Comparison of ENCODE assay signal across 9 cellular contexts in genomic region chr5:132256783-132257130, GRCh38. TPM values are rescaled to one million over a fixed set of nuclear protein-coding genes. Genes with fewer than 3 reads are reported as not detected.
DNase-seq lines count a peak whose midpoint lies in the region; ATAC-seq and TF ChIP-seq lines count a peak whose summit lies in the region.
"Had no signal": no experiment of that assay in that cellular context is flagged by ENCODE, and none has a peak within 500 bp of the region (broad histone marks: within the 10 kb centered on the region; RNA-seq: fewer than 3 reads in every experiment).

No MANE protein-coding gene starts in this region.

- H4K8ac ChIP-seq in IMR-90 (ENCODE audit: low read depth in 2 of 2, low read length in 2 of 2), result peak overlapping the region; percentile 78 to 89; a peak in 3 of 4 replicates

- peak overlapping the region; percentile 47 for H3K27ac Mint-ChIP-seq in MCF 10A (ENCODE audit: low read depth, unreplicated experiment)

- POLR2A ChIA-PET in IMR-90 (lab: Charles Lee; ENCODE audit: unreplicated experiment) (no interaction called here), MCF 10A (lab: Yijun Ruan, JAX) (interaction anchor here (2.0 to 5.2 kb wide), 3 partner anchors 37 to 109 kb away, joined by 5 to 56 read pairs (median 21); partner anchors contain the start of gene SLC22A4)

- H3K23ac ChIP-seq in IMR-90 (ENCODE audit: low read depth, low read length), result peak overlapping the region; percentile 23; the same call in 1 of the 2 replicates

- no peak for TF ChIP-seq RAD21 in IMR-90 (IDR thresholded peaks at IDR 0.05; ENCODE audit: low read length)

- peak overlapping the region; percentile 83 for H3K4me3 Mint-ChIP-seq in MCF 10A (ENCODE audit: unreplicated experiment)

- H2BK20ac ChIP-seq in IMR-90 (ENCODE audit: low read depth, low read length), result no peak overlapping the region

- ATAC-seq in IMR-90 (ENCODE audit: low read depth), result no peak
- ATAC-seq: foreskin keratinocyte had no signal

- peak overlapping the region; percentile 90 for H2AK9ac ChIP-seq in IMR-90 (replicated peaks; ENCODE audit: low read depth, low read length, poor library complexity)

- peak overlapping the region; percentile 73 for H3K4ac ChIP-seq in IMR-90 (ENCODE audit: low read depth, low read length)

- H3K27me3 Mint-ChIP-seq in MCF 10A (ENCODE audit: insufficient read depth, unreplicated experiment), result no peaks in the 10 kb centered on the region

- H3K27ac ChIP-seq in IMR-90 (ENCODE audit: insufficient read depth, low read length), result peak overlapping the region; percentile 72
- no peak overlapping the region for H3K27ac ChIP-seq in mesodermal cell (ENCODE audit: low read depth, low read length, severe bottlenecking)
- H3K27ac ChIP-seq in stomach, result peak overlapping the region in 4 of 5 donors; percentile 86 to 97 (median 92)
- H3K27ac ChIP-seq: foreskin keratinocyte had no signal

- H2BK15ac ChIP-seq in IMR-90 (ENCODE audit: low read depth, low read length), result no peak overlapping the region

- H3K79me1 ChIP-seq in IMR-90 (ENCODE audit: low read depth in 1 of 2, low read length in 2 of 2), result peaks cover 12 to 45% of the 10 kb centered on the region in 2 experiments; a peak in 3 of 4 replicates

- peak overlapping the region; percentile 52; the same call in 1 of the 2 replicates for H3K9ac ChIP-seq in IMR-90 (ENCODE audit: low read depth, low read length)

- TF ChIP-seq POLR2A in IMR-90 (IDR thresholded peaks at IDR 0.05; ENCODE audit: low read depth, low read length) (no peak), stomach (IDR thresholded peaks at IDR 0.05) (no peak)

- peaks cover 27% of the 10 kb centered on the region for H4K20me1 ChIP-seq in IMR-90 (ENCODE audit: insufficient read depth, low read length)

- peak overlapping the region; percentile 97 for H2AFZ ChIP-seq in IMR-90 (replicated peaks; ENCODE audit: low read length, poor library complexity)

- peak overlapping the region; percentile 57 for H2BK5ac ChIP-seq in IMR-90 (ENCODE audit: low read depth, low read length, poor library complexity, severe bottlenecking)

- no CpG with 5 or more reads among the region's 6 CpGs for WGBS in IMR-90 (ENCODE audit: extremely low coverage in 2 of 2, insufficient read length in 1 of 2), 2 experiments
- 80 to 84% methylated on average over 3 to 5 of the region's 6 CpGs for WGBS in mesodermal cell (ENCODE audit: insufficient coverage in 2 of 2), 2 experiments
- 89 to 94% (median 92%) methylated on average over 6 of the region's 6 CpGs for WGBS in stomach, 5 donors

- H3K36me3 Mint-ChIP-seq in MCF 10A (ENCODE audit: insufficient read depth, unreplicated experiment), result peaks cover 4% of the 10 kb centered on the region

- H3K27me3 ChIP-seq in IMR-90 (ENCODE audit: control insufficient read depth, insufficient read depth, low read length), result no peaks in the 10 kb centered on the region
- H3K27me3 ChIP-seq in stomach, result peaks cover 0 to 10% (median 4%) of the 10 kb centered on the region in 3 donors
- H3K27me3 ChIP-seq: foreskin keratinocyte had no signal

- H3K4me3 ChIP-seq in IMR-90 (ENCODE audit: insufficient read depth, low read depth, low read length) (no peak overlapping the region), mesodermal cell (ENCODE audit: extremely low read depth, insufficient read depth, low read length, poor library complexity, severe bottlenecking) (peak overlapping the region; percentile 58), stomach (peak overlapping the region; percentile 53 to 75 (median 54))

- BruUV-seq in IMR-90 (replicated peaks; lab: Mats Ljungman, UMichigan) (no TSS peak), MCF 10A (replicated peaks; lab: Mats Ljungman, UMichigan) (no TSS peak)

- H3K18ac ChIP-seq in IMR-90 (ENCODE audit: low read depth, low read length), result no peak overlapping the region; the same call in 1 of the 2 replicates

- TF ChIP-seq CTCF in IMR-90 (conservative IDR thresholded peaks at IDR 0.05; ENCODE audit: low read depth, low read length) (no peak), MCF 10A (IDR thresholded peaks at IDR 0.05; ENCODE audit: unreplicated experiment) (no peak), stomach (IDR thresholded peaks at IDR 0.05) (no peak)

- no peak overlapping the region for H3K56ac ChIP-seq in IMR-90 (ENCODE audit: extremely low read depth, insufficient read depth, low read length)

- H4K5ac ChIP-seq in IMR-90 (ENCODE audit: low read depth, low read length), result peak overlapping the region; percentile 11; the same call in 1 of the 2 replicates

- peak overlapping the region; percentile 64 for H3K4me2 ChIP-seq in IMR-90 (ENCODE audit: low read depth, low read length)

- H3K9me3 Mint-ChIP-seq in MCF 10A (ENCODE audit: unreplicated experiment), result no peaks in the 10 kb centered on the region

- DNase-seq in IMR-90 (no peak), MCF 10A (ENCODE audit: unreplicated experiment) (no peak), stomach (no peak), NCI-H2227 (lab: John Stamatoyannopoulos, UW; ENCODE audit: unreplicated experiment) (no peak), HT-29 (ENCODE audit: low spot score) (no peak), NCI-H82 treated with DMSO at 0.1 percent for 48 hours (lab: John Stamatoyannopoulos, UW; ENCODE audit: unreplicated experiment) (no peak)
- DNase-seq: foreskin keratinocyte, NCI-H526 treated with DMSO at 0.1 percent for 48 hours had no signal

- peak overlapping the region; percentile 52 for H4K91ac ChIP-seq in IMR-90 (ENCODE audit: insufficient read depth, low read depth, low read length)

- peaks cover 61% of the 10 kb centered on the region for H3K4me1 Mint-ChIP-seq in MCF 10A (ENCODE audit: insufficient read depth, unreplicated experiment)

- peaks cover 24% of the 10 kb centered on the region for H3K9me1 ChIP-seq in IMR-90 (ENCODE audit: insufficient read depth, low read length)

- dilution Hi-C loops in IMR-90 (cut with HindIII; ENCODE audit: low sequenced_read_pairs, unreplicated experiment), result no loop called here

- in situ Hi-C loops in IMR-90 (cut with MboI; ENCODE audit: low sequenced_read_pairs), result no loop called here

- CTCF ChIA-PET in IMR-90 (lab: Yijun Ruan, JAX) (interaction anchor here (0.7 kb wide), 1 partner anchor 19 kb away, joined by 3 read pairs; no protein-coding TSS in a partner anchor), MCF 10A (lab: Yijun Ruan, JAX) (interaction anchor here (0.6 to 1.9 kb wide), 6 partner anchors 10 to 37 kb away, joined by 3 to 14 read pairs (median 4); partner anchors contain the start of gene SLC22A4)

- H2AK5ac ChIP-seq in IMR-90 (ENCODE audit: low read depth, low read length), result peak overlapping the region; percentile 76

- H3K4me1 ChIP-seq in IMR-90 (ENCODE audit: control insufficient read depth, insufficient read depth, low read length), result peaks cover 27% of the 10 kb centered on the region
- peaks cover 30% of the 10 kb centered on the region for H3K4me1 ChIP-seq in mesodermal cell (ENCODE audit: control insufficient read depth, insufficient read depth, low read length, poor library complexity, severe bottlenecking)
- H3K4me1 ChIP-seq in stomach, result peaks cover 19 to 63% (median 53%) of the 10 kb centered on the region in 4 donors

- no peak for TF ChIP-seq EP300 in stomach (IDR thresholded peaks at IDR 0.05)

- intact Hi-C loops in IMR-90 (cut with micrococcal nuclease), result loop anchor here (5.0 kb wide), 1 partner anchor 64 kb away; no protein-coding TSS in a partner anchor
- intact Hi-C loops in MCF 10A (cut with micrococcal nuclease), result no loop called here
- intact Hi-C loops in stomach (cut with DNase I; ENCODE audit: low total_unique reads), result no loop called here

- H3K14ac ChIP-seq in IMR-90 (replicated peaks; ENCODE audit: low read depth, low read length), result peak overlapping the region; percentile 57; the same call in 1 of the 2 replicates

- H3K36me3 ChIP-seq in IMR-90 (ENCODE audit: control insufficient read depth, insufficient read depth, low read length) (peaks cover 2% of the 10 kb centered on the region; the same call in 1 of the 2 replicates), mesodermal cell (ENCODE audit: control insufficient read depth, insufficient read depth, low read length) (peaks cover 2% of the 10 kb centered on the region), stomach (no peaks in the 10 kb centered on the region)

- 0 out of 2 replicates have a peak overlapping the region, but pooled peaks have one; percentile 2 for H2BK120ac ChIP-seq in IMR-90 (ENCODE audit: low read depth, low read length)

- H3K9me3 ChIP-seq in IMR-90 (ENCODE audit: control insufficient read depth, insufficient read depth, low read length) (no peaks in the 10 kb centered on the region), mesodermal cell (ENCODE audit: control insufficient read depth, low read length) (no peaks in the 10 kb centered on the region), stomach (no peaks in the 10 kb centered on the region)

TF ChIP-seq in IMR-90, 13 proteins besides CTCF, POLR2A, EP300 and RAD21 (continues in another document):
- no peak for TF ChIP-seq SMC3 (IDR thresholded peaks at IDR 0.05; ENCODE audit: low read depth, low read length)

RNA-seq across cellular contexts. Expression of gene PDLIM4, which starts 0.7 kb away (rescaled TPM):
- total RNA-seq in IMR-90 (2012; rRNA removed), result 61.1 and 97.5 TPM in 2 replicates
- polyA plus RNA-seq in IMR-90 (2012; rRNA removed), result 214 and 225 TPM in 2 replicates
- polyA plus RNA-seq in IMR-90 (2012; cell fraction: cytosol; rRNA removed), result 62.0 and 132 TPM in 2 replicates
- 199 and 416 TPM in 2 replicates for polyA plus RNA-seq in IMR-90 (2012; cell fraction: nucleus; rRNA removed; ENCODE audit: low replicate concordance)
- 91.4 and 101 TPM in 2 replicates for total RNA-seq in MCF 10A (2022)
- 41.5 TPM for polyA plus RNA-seq in mesodermal cell (2013, experiment 1 of 2)
- polyA plus RNA-seq in mesodermal cell (2013, experiment 2 of 2), result 33.3 TPM
- total RNA-seq in stomach, result 10 to 100 TPM in 4 of 5 donors, not detected in 1; 13.9 to 37.8 (median 25.4) TPM
- 10 to 100 TPM; 11.2 to 52.4 (median 16.1) TPM for polyA plus RNA-seq in stomach
- total RNA-seq in HT-29 (2014; rRNA removed; shearing (Covaris generic)), result 0.99 and 1.6 TPM in 2 replicates

RNA-seq across cellular contexts. Expression of gene P4HA2, which starts 29.1 kb away (rescaled TPM):
- total RNA-seq in IMR-90 (2012; rRNA removed), result 190 and 225 TPM in 2 replicates
- 184 and 186 TPM in 2 replicates for polyA plus RNA-seq in IMR-90 (2012; rRNA removed)
- 144 and 191 TPM in 2 replicates for polyA plus RNA-seq in IMR-90 (2012; cell fraction: cytosol; rRNA removed)
- polyA plus RNA-seq in IMR-90 (2012; cell fraction: nucleus; rRNA removed; ENCODE audit: low replicate concordance), result 99.1 and 183 TPM in 2 replicates
- total RNA-seq in MCF 10A (2022), result 53.1 and 91.1 TPM in 2 replicates
- 59.9 TPM for polyA plus RNA-seq in mesodermal cell (2013, experiment 1 of 2)
- 58.1 TPM for polyA plus RNA-seq in mesodermal cell (2013, experiment 2 of 2)
- 100 to 1,000 TPM in 1 of 5 donors, 10 to 100 TPM in 4; 18.7 to 109 (median 37.9) TPM for total RNA-seq in stomach
- polyA plus RNA-seq in stomach, result 10 to 100 TPM in 2 of 3 donors, 1 to 10 TPM in 1; 9.0 to 21.2 (median 20.4) TPM
- 20.4 and 20.5 TPM in 2 replicates for total RNA-seq in HT-29 (2014; rRNA removed; shearing (Covaris generic))

RNA-seq across cellular contexts. Expression of gene SLC22A4, which starts 37.4 kb away (rescaled TPM):
- total RNA-seq in IMR-90 (2012; rRNA removed) (2.8 and 3.2 TPM in 2 replicates), MCF 10A (2022) (13.5 and 17.5 TPM in 2 replicates), stomach (10 to 100 TPM in 1 of 5 donors, 1 to 10 TPM in 1, under 1 TPM in 1, not detected in 2; 0.37 to 24.5 (median 6.1) TPM)
- polyA plus RNA-seq in IMR-90 (2012; rRNA removed) (2.5 and 2.6 TPM in 2 replicates), stomach (under 1 TPM; 0.31 to 0.61 (median 0.45) TPM)
- 1.2 and 2.1 TPM in 2 replicates for polyA plus RNA-seq in IMR-90 (2012; cell fraction: cytosol; rRNA removed)
- polyA plus RNA-seq in IMR-90 (2012; cell fraction: nucleus; rRNA removed; ENCODE audit: low replicate concordance), result 7.0 and 12.7 TPM in 2 replicates
- polyA plus RNA-seq in mesodermal cell (2013, experiment 1 of 2), result 0.77 TPM
- 0.81 TPM for polyA plus RNA-seq in mesodermal cell (2013, experiment 2 of 2)
- total RNA-seq in HT-29 (2014; rRNA removed; shearing (Covaris generic)), result 0.20 and 0.26 TPM in 2 replicates
